ENCODE assay signal across 17 cellular contexts in genomic region chr4:7006411-7006810, GRCh38.
"Had no signal": no experiment of that assay in that cellular context is flagged by ENCODE, and none has a peak within 500 bp of the region (broad histone marks: within the 10 kb centered on the region; RNA-seq: fewer than 3 reads in every experiment).

No MANE protein-coding gene starts in this region.

- H3K27me3 Mint-ChIP-seq: activated CD8-positive, alpha-beta memory T cell treated with anti-CD3 and anti-CD28 coated beads, Interleukin-2, amount 10 ng/mL, durations not matched to agents 7 days and 5 days; progenitor cell of endocrine pancreas had no signal

- DNase-seq: activated CD4-positive, alpha-beta T cell treated with anti-CD3 and anti-CD28 coated beads, Interleukin-2, amount 50 U/mL, for 4 hours; activated CD4-positive, CD25-positive, alpha-beta regulatory T cell; activated CD8-positive, alpha-beta memory T cell treated with anti-CD3 and anti-CD28 coated beads, Interleukin-2, amount 10 ng/mL, durations not matched to agents 7 days and 5 days; activated naive CD4-positive, alpha-beta T cell; amygdala; brain microvascular endothelial cell; gastrocnemius medialis; left lung; mesenchymal stem cell; occipital lobe; right cardiac atrium; stimulated activated CD4-positive, alpha-beta T cell treated with anti-CD3 and anti-CD28 coated beads, Interleukin-1b, Interleukin-23, amount 100 ng/mL, for 48 hours; stimulated activated naive CD4-positive, alpha-beta T cell treated with Interleukin-2 at 50 U/mL for 16 hours; T-helper 2 cell; upper lobe of right lung had no signal

- H3K9me3 Mint-ChIP-seq: nephron had no signal

- ATAC-seq: activated CD8-positive, alpha-beta memory T cell treated with anti-CD3 and anti-CD28 coated beads, Interleukin-2, amount 10 ng/mL, durations not matched to agents 7 days and 5 days; gastrocnemius medialis; left lung; upper lobe of right lung had no signal

- H3K27ac Mint-ChIP-seq: activated CD8-positive, alpha-beta memory T cell treated with anti-CD3 and anti-CD28 coated beads, Interleukin-2, amount 10 ng/mL, durations not matched to agents 7 days and 5 days; nephron; progenitor cell of endocrine pancreas had no signal

- H3K4me3 Mint-ChIP-seq: activated CD8-positive, alpha-beta memory T cell treated with anti-CD3 and anti-CD28 coated beads, Interleukin-2, amount 10 ng/mL, durations not matched to agents 7 days and 5 days; nephron had no signal
